In genomic region chr5:131564229-131564652, GRCh38 we compare ENCODE assay signal across 1 cellular context.
TF ChIP-seq lines count a peak whose summit lies in the region.

No MANE protein-coding gene starts in this region.

TF ChIP-seq in H1, 55 proteins besides CTCF, POLR2A, EP300 and RAD21:
- TF ChIP-seq HDAC2 (IDR thresholded peaks at IDR 0.05; ENCODE audit: borderline replicate concordance in 1 of 2, low read depth in 2 of 2, low read length in 2 of 2) (no peak), EGR1 (IDR thresholded peaks at IDR 0.05; ENCODE audit: borderline replicate concordance, low read depth, low read length) (no peak), ATF2 (IDR thresholded peaks at IDR 0.05; ENCODE audit: low read length) (no peak), SIN3A (conservative IDR thresholded peaks at IDR 0.05 in 1 of 2, IDR thresholded peaks at IDR 0.05 in 1 of 2; ENCODE audit: low read depth in 1 of 2, low read length in 2 of 2) (no peak), SIRT6 (IDR thresholded peaks at IDR 0.05; ENCODE audit: low read length) (no peak), MAFK (IDR thresholded peaks at IDR 0.05; ENCODE audit: low read depth, low read length) (0 out of 2 replicates have a peak, but pooled peaks have one; percentile 2), BCL11A (IDR thresholded peaks at IDR 0.05; ENCODE audit: low read depth in 2 of 2, low read length in 2 of 2) (no peak)
